In the genomic region with DNA sequence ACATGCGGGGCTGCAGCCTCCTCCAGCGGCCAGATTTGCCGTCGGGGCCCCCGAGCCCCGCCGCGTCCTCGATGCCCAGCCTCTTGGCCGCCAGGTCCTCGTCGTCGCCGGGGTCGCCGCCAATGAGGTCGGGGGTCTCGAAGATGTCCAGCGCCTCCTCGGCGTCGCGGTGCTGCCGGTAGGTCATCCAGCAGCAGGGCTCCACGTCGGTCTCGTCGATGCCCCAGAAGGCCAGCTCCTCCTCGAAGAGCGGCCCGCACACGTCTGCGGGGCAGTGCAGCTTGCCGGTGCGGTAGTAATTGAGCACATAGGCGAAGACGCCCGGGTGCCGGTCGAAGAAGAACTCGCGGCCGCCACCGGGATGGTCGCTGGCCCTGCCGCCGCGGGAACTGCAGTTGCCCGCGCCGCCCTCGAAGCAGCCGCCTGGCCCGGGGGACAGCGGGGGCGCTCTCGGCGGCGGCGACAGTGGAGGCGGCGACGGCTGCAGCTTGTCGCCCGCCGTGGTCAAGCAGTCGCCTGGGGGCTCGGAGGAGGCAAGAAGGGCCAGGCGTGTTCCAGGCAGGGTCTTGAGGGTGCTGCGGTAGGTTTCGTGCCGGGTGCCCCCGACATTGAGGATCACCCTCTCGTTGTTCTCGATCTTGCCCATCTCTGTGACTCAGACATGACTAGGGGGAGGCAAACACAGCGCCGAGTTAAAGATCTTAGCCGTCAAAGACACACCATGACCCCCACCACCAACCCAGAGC, we compare ENCODE assay signal across 19 cellular contexts. TPM values are rescaled to one million over a fixed set of nuclear protein-coding genes. Genes with fewer than 3 reads are reported as not detected.
DNase-seq lines count a peak whose midpoint lies in the region; ATAC-seq and TF ChIP-seq lines count a peak whose summit lies in the region.
"Had no signal": no experiment of that assay in that cellular context is flagged by ENCODE, and none has a peak within 500 bp of the region (broad histone marks: within the 10 kb centered on the region; RNA-seq: fewer than 3 reads in every experiment).

No MANE protein-coding gene starts in this region.

- H3K36me3 Mint-ChIP-seq in neural progenitor cell, result no peaks in the 10 kb centered on the region
- no peaks in the 10 kb centered on the region for H3K36me3 Mint-ChIP-seq in T-helper 2 cell treated with Interferon-gamma antibody and Interleukin-4, amounts not matched to agents 5 μg/mL and 100 μg/mL, for 36 hours (ENCODE audit: low read depth)

- no peak overlapping the region for H3K27ac Mint-ChIP-seq in neural progenitor cell
- no peak overlapping the region for H3K27ac Mint-ChIP-seq in T-helper 2 cell treated with Interferon-gamma antibody and Interleukin-4, amounts not matched to agents 5 μg/mL and 100 μg/mL, for 36 hours
- H3K27ac Mint-ChIP-seq: memory B cell had no signal

- peaks cover 70% of the 10 kb centered on the region for H3K27me3 ChIP-seq in HUES6 (ENCODE audit: control insufficient read depth, insufficient read depth, low read length)
- H3K27me3 ChIP-seq in foreskin keratinocyte, result peaks cover 72% of the 10 kb centered on the region
- H3K27me3 ChIP-seq in neural progenitor cell, result peaks cover 90% of the 10 kb centered on the region
- H3K27me3 ChIP-seq: BLaER1 had no signal

- peak overlapping the region; percentile 56 for H3K4me3 ChIP-seq in HUES6 (ENCODE audit: low read depth, low read length)
- H3K4me3 ChIP-seq in neural progenitor cell, result peak overlapping the region; percentile 43
- H3K4me3 ChIP-seq: BLaER1, heart right ventricle had no signal

- ATAC-seq in foreskin keratinocyte (peak; percentile 20), HG03342 (IDR thresholded peaks at IDR 0.05; ENCODE audit: unreplicated experiment) (no peak)
- ATAC-seq: Panc1 had no signal

- peak overlapping the region; percentile 93 for H3K4me2 ChIP-seq in neural progenitor cell
- H3K4me2 ChIP-seq: BLaER1 had no signal

- H3K79me2 ChIP-seq in neural progenitor cell (ENCODE audit: low read depth), result no peaks in the 10 kb centered on the region

- peaks cover 32% of the 10 kb centered on the region for H3K27me3 Mint-ChIP-seq in neural progenitor cell (ENCODE audit: insufficient read depth, low read depth)
- peaks cover 47% of the 10 kb centered on the region for H3K27me3 Mint-ChIP-seq in T-helper 2 cell treated with Interferon-gamma antibody and Interleukin-4, amounts not matched to agents 5 μg/mL and 100 μg/mL, for 36 hours (ENCODE audit: low read depth)

- H3K9me3 ChIP-seq in HUES6 (ENCODE audit: control insufficient read depth, insufficient read depth, low read depth, low read length) (no peaks in the 10 kb centered on the region), neural progenitor cell (ENCODE audit: low read depth) (no peaks in the 10 kb centered on the region)

- DNase-seq in D341Med (ENCODE audit: low spot score) (peak; percentile 42), foreskin keratinocyte (no peak), neural progenitor cell (ENCODE audit: low spot score) (peak; percentile 71), GM19240 (ENCODE audit: insufficient read length, low spot score) (no peak), HT-29 (ENCODE audit: low spot score) (no peak)
- DNase-seq in T-helper 2 cell treated with Interferon-gamma antibody and Interleukin-4, amounts not matched to agents 5 μg/mL and 100 μg/mL, for 36 hours (ENCODE audit: low spot score), result no peak
- DNase-seq: GOT3, heart right ventricle, Kasumi-1, NCI-H1694 treated with DMSO at 0.1 percent for 48 hours, NCI-H524 treated with DMSO at 0.1 percent for 48 hours had no signal

- H3F3A ChIP-seq in neural progenitor cell (ENCODE audit: low read depth), result no peaks in the 10 kb centered on the region

- peaks cover 12% of the 10 kb centered on the region for H3K4me1 Mint-ChIP-seq in neural progenitor cell
- H3K4me1 Mint-ChIP-seq in T-helper 2 cell treated with Interferon-gamma antibody and Interleukin-4, amounts not matched to agents 5 μg/mL and 100 μg/mL, for 36 hours (ENCODE audit: low read depth), result no peaks in the 10 kb centered on the region

- H3K27ac ChIP-seq in HUES6 (ENCODE audit: low read depth, low read length) (no peak overlapping the region), foreskin keratinocyte (no peak overlapping the region), neural progenitor cell (no peak overlapping the region)
- H3K27ac ChIP-seq: BLaER1, heart right ventricle had no signal

- peaks cover 17% of the 10 kb centered on the region for H4K20me1 ChIP-seq in neural progenitor cell (ENCODE audit: low read depth)
- H4K20me1 ChIP-seq: BLaER1 had no signal

- no peaks in the 10 kb centered on the region for H3K36me3 ChIP-seq in HUES6 (ENCODE audit: control insufficient read depth, insufficient read depth, low read length)
- no peaks in the 10 kb centered on the region for H3K36me3 ChIP-seq in neural progenitor cell
- H3K36me3 ChIP-seq: BLaER1, heart right ventricle had no signal

- H3K4me1 ChIP-seq in HUES6 (ENCODE audit: control insufficient read depth, insufficient read depth, low read length) (0 out of 2 replicates have a peak, but pooled peaks cover 7% of the 10 kb centered on the region), foreskin keratinocyte (no peaks in the 10 kb centered on the region), neural progenitor cell (peaks cover 4% of the 10 kb centered on the region)

- H3K9ac ChIP-seq in HUES6 (ENCODE audit: low read length) (no peak overlapping the region), neural progenitor cell (no peak overlapping the region)
- H3K9ac ChIP-seq: BLaER1 had no signal

- peak overlapping the region; percentile 63 for H2AFZ ChIP-seq in neural progenitor cell (replicated peaks)

- TF ChIP-seq CTCF in foreskin keratinocyte (conservative IDR thresholded peaks at IDR 0.05) (no peak), neural progenitor cell (IDR thresholded peaks at IDR 0.05) (peak; percentile 17)

- H3K9me3 Mint-ChIP-seq in neural progenitor cell, result peaks cover 8% of the 10 kb centered on the region
- no peaks in the 10 kb centered on the region for H3K9me3 Mint-ChIP-seq in T-helper 2 cell treated with Interferon-gamma antibody and Interleukin-4, amounts not matched to agents 5 μg/mL and 100 μg/mL, for 36 hours

- H3K4me3 Mint-ChIP-seq in neural progenitor cell, result peak overlapping the region; percentile 81
- no peak overlapping the region for H3K4me3 Mint-ChIP-seq in T-helper 2 cell treated with Interferon-gamma antibody and Interleukin-4, amounts not matched to agents 5 μg/mL and 100 μg/mL, for 36 hours
- H3K4me3 Mint-ChIP-seq: memory B cell had no signal

RNA-seq across cellular contexts. Expression of a gene that starts 2.1 kb away (rescaled TPM):
- total RNA-seq in foreskin keratinocyte, result not detected in 2 replicates
- not detected in 2 replicates for polyA plus RNA-seq in foreskin keratinocyte
- total RNA-seq in neural progenitor cell (ENCODE audit: low replicate concordance), result not detected in 2 replicates
- not detected in 2 replicates for total RNA-seq in HT-29 (2014; rRNA removed; shearing (Covaris generic))
- total RNA-seq: G401, heart right ventricle, omental fat pad, ureter had no signal
- polyA plus RNA-seq: heart right ventricle had no signal

Comparison
In these comparisons a context has a peak if more than half of its experiments do, and no peak if none do; other contexts are left out.
1. DNase-seq: peak in D341Med (single experiment) and neural progenitor cell (single experiment); none in foreskin keratinocyte (0 of 2), T-helper 2 cell treated with Interferon-gamma antibody and Interleukin-4, amounts not matched to agents 5 μg/mL and 100 μg/mL, for 36 hours (single experiment), GM19240 (single experiment) and HT-29 (single experiment).